In genomic region chr5:134071850-134072207, GRCh38 we compare ENCODE assay signal across 14 cellular contexts. TPM values are rescaled to one million over a fixed set of nuclear protein-coding genes. Genes with fewer than 3 reads are reported as not detected.
DNase-seq lines count a peak whose midpoint lies in the region; ATAC-seq and TF ChIP-seq lines count a peak whose summit lies in the region.
"Had no signal": no experiment of that assay in that cellular context is flagged by ENCODE, and none has a peak within 500 bp of the region (broad histone marks: within the 10 kb centered on the region; RNA-seq: fewer than 3 reads in every experiment).

No MANE protein-coding gene starts in this region.

- no peak overlapping the region for H3K4me2 ChIP-seq in mammary epithelial cell (ENCODE audit: insufficient read depth, low read depth, low read length)

- TF ChIP-seq CTCF in CD8-positive, alpha-beta T cell (IDR thresholded peaks at IDR 0.05): no peak
- no peak for TF ChIP-seq CTCF in mammary epithelial cell (conservative IDR thresholded peaks at IDR 0.05 in 1 of 2, IDR thresholded peaks at IDR 0.05 in 1 of 2; ENCODE audit: extremely low read depth in 1 of 2, insufficient read depth in 1 of 2, low read depth in 1 of 2, low read length in 2 of 2)

- no peaks in the 10 kb centered on the region for H4K20me1 ChIP-seq in mammary epithelial cell (ENCODE audit: insufficient read depth, low read length)

- no peak for ATAC-seq in CD8-positive, alpha-beta T cell
- ATAC-seq in GM21381 (IDR thresholded peaks at IDR 0.05; ENCODE audit: unreplicated experiment) (peak; percentile 12), naive B cell (ENCODE audit: low read depth in 2 of 2) (no peak), GM21619 (IDR thresholded peaks at IDR 0.05; ENCODE audit: unreplicated experiment) (no peak), GM21447 (IDR thresholded peaks at IDR 0.05; ENCODE audit: unreplicated experiment) (no peak)
- no peak for ATAC-seq in activated naive CD4-positive, alpha-beta T cell treated with anti-CD3 and anti-CD28 coated beads, Interleukin-2, amount 50 U/mL, for 72 hours

- H3K4me3 ChIP-seq in CD8-positive, alpha-beta T cell (ENCODE audit: low read depth, low read length): peak overlapping the region; percentile 44
- no peak overlapping the region for H3K4me3 ChIP-seq in mammary epithelial cell (replicated peaks in 1 of 3; ENCODE audit: insufficient read depth in 1 of 3, low read depth in 2 of 3, low read length in 3 of 3)

- H2AFZ ChIP-seq in mammary epithelial cell (ENCODE audit: low read depth, low read length): no peak overlapping the region

- H3K36me3 ChIP-seq in CD8-positive, alpha-beta T cell (ENCODE audit: insufficient read depth, low read length): no peaks in the 10 kb centered on the region
- no peaks in the 10 kb centered on the region for H3K36me3 ChIP-seq in mammary epithelial cell (ENCODE audit: insufficient read depth, low read length)

- 51% methylated on average over 3 of the region's 3 CpGs for WGBS in mammary epithelial cell (ENCODE audit: low coverage, missing lambda C conversion rate)

- no TSS peak for BruUV-seq in mammary epithelial cell (replicated peaks; lab: Mats Ljungman, UMichigan)

- H3K27me3 ChIP-seq in CD8-positive, alpha-beta T cell (ENCODE audit: insufficient read depth, low read length): no peaks in the 10 kb centered on the region
- no peaks in the 10 kb centered on the region for H3K27me3 ChIP-seq in mammary epithelial cell (ENCODE audit: insufficient read depth, low read length)

- dilution Hi-C loops in mammary epithelial cell (cut with HindIII; ENCODE audit: low sequenced_read_pairs): no loop called here

- in situ Hi-C loops in mammary epithelial cell (cut with MboI; ENCODE audit: low sequenced_read_pairs in 2 of 2): no loop called here

- intact Hi-C loops in CD8-positive, alpha-beta T cell (cut with DNase I, micrococcal nuclease): loop anchor here (1.0 to 2.0 kb wide), 4 partner anchors 15 to 68 kb away; partner anchors contain the start of gene TCF7 (in 1 of the 2)
- intact Hi-C loops in mammary epithelial cell (cut with micrococcal nuclease): no loop called here

- H3K4me3 Mint-ChIP-seq in CD8-positive, alpha-beta T cell: peak overlapping the region; percentile 79
- H3K4me3 Mint-ChIP-seq in naive B cell: peak overlapping the region in 7 of 8 donors; percentile 7 to 83 (median 65)

- H3K36me3 Mint-ChIP-seq in CD8-positive, alpha-beta T cell: no peaks in the 10 kb centered on the region
- peaks cover 4 to 26% of the 10 kb centered on the region in 2 donors for H3K36me3 Mint-ChIP-seq in activated naive CD4-positive, alpha-beta T cell treated with anti-CD3 and anti-CD28 coated beads, Interleukin-2, amount 50 U/mL, for 72 hours
- H3K36me3 Mint-ChIP-seq in naive B cell: no peaks in the 10 kb centered on the region

- POLR2A ChIA-PET in CD8-positive, alpha-beta T cell (lab: Charles Lee): interaction anchor here (0.9 to 3.4 kb wide), 10 partner anchors 10 to 78 kb away, joined by 3 to 16 read pairs (median 4); no protein-coding TSS in a partner anchor

- H3K27ac ChIP-seq in CD8-positive, alpha-beta T cell (ENCODE audit: low read depth, low read length): no peak overlapping the region
- no peak overlapping the region for H3K27ac ChIP-seq in mammary epithelial cell (ENCODE audit: insufficient read depth, low read depth, low read length)
- H3K27ac ChIP-seq: GM23248 had no signal

- H3K9me3 ChIP-seq in CD8-positive, alpha-beta T cell (ENCODE audit: low read length): no peaks in the 10 kb centered on the region
- H3K9me3 ChIP-seq in mammary epithelial cell (replicated peaks; ENCODE audit: insufficient read depth, low read length): no peaks in the 10 kb centered on the region

- no peak overlapping the region for H3K9ac ChIP-seq in mammary epithelial cell (ENCODE audit: insufficient read depth, low read length)

- H3K4me1 ChIP-seq in CD8-positive, alpha-beta T cell (ENCODE audit: insufficient read depth, low read length): peaks cover 72% of the 10 kb centered on the region
- peaks cover 7% of the 10 kb centered on the region for H3K4me1 ChIP-seq in mammary epithelial cell (ENCODE audit: insufficient read depth, low read length)

- no peaks in the 10 kb centered on the region for H3K27me3 Mint-ChIP-seq in CD8-positive, alpha-beta T cell (ENCODE audit: low read depth)
- H3K27me3 Mint-ChIP-seq in naive B cell: peaks cover 24 to 40% (median 36%) of the 10 kb centered on the region in 3 donors

- no peaks in the 10 kb centered on the region for H3K79me2 ChIP-seq in mammary epithelial cell (ENCODE audit: insufficient read depth, low read length)

- no peaks in the 10 kb centered on the region for H3K9me3 Mint-ChIP-seq in CD8-positive, alpha-beta T cell
- H3K9me3 Mint-ChIP-seq in activated naive CD4-positive, alpha-beta T cell treated with anti-CD3 and anti-CD28 coated beads, Interleukin-2, amount 50 U/mL, for 72 hours: peaks cover 0 to 4% of the 10 kb centered on the region in 2 donors
- no peaks in the 10 kb centered on the region for H3K9me3 Mint-ChIP-seq in naive B cell
- H3K9me3 Mint-ChIP-seq: T-helper 1 cell treated with Interleukin-12 subunit alpha and Interleukin-12 subunit beta and Interleukin-4 antibody, amounts not matched to agents 30 μg/mL and 1 μg/mL, for 36 hours had no signal

- H3K27ac Mint-ChIP-seq in CD8-positive, alpha-beta T cell: peak overlapping the region; percentile 92
- peak overlapping the region; percentile 90 to 98 for H3K27ac Mint-ChIP-seq in activated naive CD4-positive, alpha-beta T cell treated with anti-CD3 and anti-CD28 coated beads, Interleukin-2, amount 50 U/mL, for 72 hours
- H3K27ac Mint-ChIP-seq in naive B cell: peak overlapping the region in 2 of 6 donors; percentile 57 to 72

- CTCF ChIA-PET in CD8-positive, alpha-beta T cell (lab: Charles Lee): interaction anchor here (1.0 to 3.5 kb wide), 8 partner anchors 10 to 47 kb away, joined by 3 to 30 read pairs (median 4); no protein-coding TSS in a partner anchor
- CTCF ChIA-PET in mammary epithelial cell (lab: Charles Lee; ENCODE audit: low non-redundant PET): no interaction called here

- DNase-seq in CD8-positive, alpha-beta T cell: no peak
- DNase-seq in activated naive CD4-positive, alpha-beta T cell treated with anti-CD3 and anti-CD28 coated beads, Interleukin-2, amount 50 U/mL, for 72 hours (ENCODE audit: low spot score in 2 of 2): no peak
- DNase-seq in naive B cell (no peak), C1 segment of cervical spinal cord (lab: John Stamatoyannopoulos, UW) (no peak), mammary epithelial cell (no peak)
- DNase-seq: aorta, NCI-H187 treated with DMSO at 0.1 percent for 48 hours, NCI-H446, trophoblast cell had no signal

- peaks cover 73% of the 10 kb centered on the region for H3K4me1 Mint-ChIP-seq in CD8-positive, alpha-beta T cell (ENCODE audit: low read depth)
- H3K4me1 Mint-ChIP-seq in naive B cell: peaks cover 3 to 12% (median 8%) of the 10 kb centered on the region in 3 donors

RNA-seq across cellular contexts. Expression of gene TCF7, which starts 42.7 kb away (rescaled TPM):
- total RNA-seq in CD8-positive, alpha-beta T cell: 100 to 1,000 TPM; 517 to 538 TPM
- total RNA-seq in activated naive CD4-positive, alpha-beta T cell treated with anti-CD3 and anti-CD28 coated beads, Interleukin-2, amount 50 U/mL, for 72 hours: 100 to 1,000 TPM in 1 of 2 donors, 10 to 100 TPM in 1; 93.5 to 229 TPM
- polyA plus RNA-seq in naive B cell (ENCODE audit: low read depth in 6 of 6) (1 to 10 TPM in 5 of 6 donors, under 1 TPM in 1; 0.34 to 3.7 (median 2.4) TPM), mammary epithelial cell (2.0 TPM)
- total RNA-seq in mammary epithelial cell: 1 to 10 TPM; 3.3 to 6.5 TPM
- 18.8 TPM for polyA minus RNA-seq in mammary epithelial cell

Comparison
In these comparisons a context has a peak if more than half of its experiments do, and no peak if none do; other contexts are left out.
1. RNA of gene TCF7, which starts 42.7 kb away (total RNA-seq): 517 to 538 TPM in CD8-positive, alpha-beta T cell and 93.5 to 229 TPM in activated naive CD4-positive, alpha-beta T cell treated with anti-CD3 and anti-CD28 coated beads, Interleukin-2, amount 50 U/mL, for 72 hours; 3.3 to 6.5 TPM in mammary epithelial cell; every median in the first group is over 10 times any median in the second.